8 cellular contexts compared by ENCODE assay signal in genomic region chr1:178532392-178532791, GRCh38. TPM values are rescaled to one million over a fixed set of nuclear protein-coding genes. Genes with fewer than 3 reads are reported as not detected.
DNase-seq lines count a peak whose midpoint lies in the region; ATAC-seq and TF ChIP-seq lines count a peak whose summit lies in the region.

No MANE protein-coding gene starts in this region.

- no peaks in the 10 kb centered on the region for H3K36me3 ChIP-seq in PC-9 (ENCODE audit: low read depth)

- no peaks in the 10 kb centered on the region for H3K9me3 ChIP-seq in PC-9 (ENCODE audit: insufficient read depth, low read depth)

- no peaks in the 10 kb centered on the region for H3K79me2 ChIP-seq in PC-9 (ENCODE audit: low read depth)

- peaks cover 2% of the 10 kb centered on the region for H3K4me1 Mint-ChIP-seq in activated T-cell treated with anti-CD3 and anti-CD28 coated beads, Interleukin-2, amount 50 U/mL, for 4 hours (ENCODE audit: low read depth)
- H3K4me1 Mint-ChIP-seq in nephron = peaks cover 20% of the 10 kb centered on the region

- no peak overlapping the region for H3K4me3 Mint-ChIP-seq in activated T-cell treated with anti-CD3 and anti-CD28 coated beads, Interleukin-2, amount 50 U/mL, for 4 hours
- no peak overlapping the region for H3K4me3 Mint-ChIP-seq in nephron

- DNase-seq in COR-L47 (lab: John Stamatoyannopoulos, UW) (peak; percentile 71), KG1 (lab: John Stamatoyannopoulos, UW) (peak; percentile 30), PC-9 (peak; percentile 60 to 79), fibroblast of peridontal ligament (ENCODE audit: extremely low read depth) (peak; percentile 85)
- DNase-seq in activated T-cell treated with anti-CD3 and anti-CD28 coated beads, Interleukin-2, amount 50 U/mL, for 4 hours = peak; percentile 73
- peak; percentile 16 to 77 (median 62) for DNase-seq in stimulated activated naive CD4-positive, alpha-beta T cell (lab: John Stamatoyannopoulos, UW)

- no TSS peak for BruUV-seq in PC-9 (replicated peaks; lab: Mats Ljungman, UMichigan)

- peaks cover 56% of the 10 kb centered on the region for H3K4me1 ChIP-seq in PC-9 (replicated peaks; ENCODE audit: insufficient read depth)

- POLR2A ChIA-PET in PC-9 (lab: Charles Lee; ENCODE audit: unreplicated experiment) = no interaction called here

- H3K9me2 ChIP-seq in PC-9 (ENCODE audit: insufficient read depth) = no peaks in the 10 kb centered on the region

- H4K20me1 ChIP-seq in PC-9 (ENCODE audit: insufficient read depth) = no peaks in the 10 kb centered on the region

- peak overlapping the region in 2 of 3 experiments; percentile 9 to 10 for H3K27ac Mint-ChIP-seq in nephron

- H3K9me3 Mint-ChIP-seq in activated T-cell treated with anti-CD3 and anti-CD28 coated beads, Interleukin-2, amount 50 U/mL, for 4 hours = no peaks in the 10 kb centered on the region
- no peaks in the 10 kb centered on the region for H3K9me3 Mint-ChIP-seq in nephron

- peak; percentile 95 for TF ChIP-seq CTCF in PC-9 (conservative IDR thresholded peaks at IDR 0.05)
- TF ChIP-seq CTCF in nephron (IDR thresholded peaks at IDR 0.05; ENCODE audit: unreplicated experiment in 3 of 3) = peak; percentile 81 to 88 (median 83)

- intact Hi-C loops in PC-9 (cut with micrococcal nuclease; ENCODE audit: unreplicated experiment) = loop anchor here (1.0 to 10.0 kb wide), 7 partner anchors 408 to 1282 kb away; partner anchors contain the start of gene TDRD5

- peak overlapping the region; percentile 26; the same call in 1 of the 2 replicates for H3K4me2 ChIP-seq in PC-9

- H3K27me3 Mint-ChIP-seq in activated T-cell treated with anti-CD3 and anti-CD28 coated beads, Interleukin-2, amount 50 U/mL, for 4 hours (ENCODE audit: low read depth) = no peaks in the 10 kb centered on the region
- peaks cover 18% of the 10 kb centered on the region for H3K27me3 Mint-ChIP-seq in nephron (ENCODE audit: low read depth)

- H3K36me3 Mint-ChIP-seq in activated T-cell treated with anti-CD3 and anti-CD28 coated beads, Interleukin-2, amount 50 U/mL, for 4 hours (ENCODE audit: insufficient read depth) = no peaks in the 10 kb centered on the region
- no peaks in the 10 kb centered on the region for H3K36me3 Mint-ChIP-seq in nephron (ENCODE audit: low read depth)

- H3K27me3 ChIP-seq in PC-9 (ENCODE audit: insufficient read depth, low read depth) = no peaks in the 10 kb centered on the region

- H3F3A ChIP-seq in PC-9 (ENCODE audit: insufficient read depth, low read depth) = peaks cover 42% of the 10 kb centered on the region

- H2AFZ ChIP-seq in PC-9 = peak overlapping the region; percentile 20; the same call in 1 of the 2 replicates

- no peak overlapping the region for H3K27ac ChIP-seq in PC-9

- H3K4me3 ChIP-seq in PC-9 = no peak overlapping the region

- CTCF ChIA-PET in PC-9 (lab: Charles Lee) = interaction anchor here (0.5 to 1.6 kb wide), 6 partner anchors 10 to 1285 kb away, joined by 3 to 6 read pairs (median 6); no protein-coding TSS in a partner anchor

- peak; percentile 70 for ATAC-seq in GM21447 (IDR thresholded peaks at IDR 0.05; ENCODE audit: unreplicated experiment)
- ATAC-seq in activated T-cell treated with anti-CD3 and anti-CD28 coated beads, Interleukin-2, amount 50 U/mL, for 4 hours = peak; percentile 83 to 85

RNA-seq across cellular contexts. Expression of gene TEX35, which starts 19.5 kb away (rescaled TPM):
- total RNA-seq in PC-9 (2021) = not detected in 2 replicates
- not detected for total RNA-seq in activated T-cell treated with anti-CD3 and anti-CD28 coated beads, Interleukin-2, amount 50 U/mL, for 4 hours

RNA-seq across cellular contexts. Expression of gene CLEC20A, which starts 35.6 kb away (rescaled TPM):
- not detected in 2 replicates for total RNA-seq in PC-9 (2021)
- total RNA-seq in activated T-cell treated with anti-CD3 and anti-CD28 coated beads, Interleukin-2, amount 50 U/mL, for 4 hours = not detected

Comparison
In these comparisons a context has a peak if more than half of its experiments do, and no peak if none do; other contexts are left out.
1. DNase-seq: peak in every context shown above with its lines; median percentile 85 in fibroblast of peridontal ligament; 73 in activated T-cell treated with anti-CD3 and anti-CD28 coated beads, Interleukin-2, amount 50 U/mL, for 4 hours; 71 in COR-L47; 70 in PC-9; 62 in stimulated activated naive CD4-positive, alpha-beta T cell; 30 in KG1.